ENCODE assay signal across 8 cellular contexts in the genomic region with DNA sequence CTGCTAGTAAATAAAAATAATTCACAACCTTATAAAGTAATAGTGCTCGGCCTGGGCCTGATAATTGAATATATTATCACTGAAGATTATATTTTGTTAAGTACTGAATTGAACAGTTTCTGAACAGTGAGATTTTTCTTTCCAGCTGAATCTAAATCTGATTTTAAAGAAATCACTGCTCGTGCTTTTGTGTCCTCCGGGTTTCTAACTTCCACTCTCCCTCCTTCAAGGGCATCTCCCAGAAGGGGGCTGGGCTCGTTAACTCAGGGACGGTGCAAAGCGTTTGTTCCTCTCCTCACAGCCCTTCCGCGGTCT. TPM values are rescaled to one million over a fixed set of nuclear protein-coding genes. Genes with fewer than 3 reads are reported as not detected.
DNase-seq lines count a peak whose midpoint lies in the region; ATAC-seq and TF ChIP-seq lines count a peak whose summit lies in the region.

No MANE protein-coding gene starts in this region.

- no peaks in the 10 kb centered on the region for H3K36me3 ChIP-seq in gastrocnemius medialis

- no peaks in the 10 kb centered on the region for H3K27me3 ChIP-seq in gastrocnemius medialis

- H3K9me3 ChIP-seq in gastrocnemius medialis, result no peaks in the 10 kb centered on the region

- ATAC-seq in gastrocnemius medialis, result no peak
- ATAC-seq in HG03442 (IDR thresholded peaks at IDR 0.05; ENCODE audit: unreplicated experiment), result no peak

- H3K27ac ChIP-seq in gastrocnemius medialis, result peak overlapping the region; percentile 98 to 99 (median 99)

- H3K4me3 ChIP-seq in GM12865 (ENCODE audit: low read depth, low read length) (peak overlapping the region; percentile 96), fibroblast of villous mesenchyme (ENCODE audit: low read depth, low read length) (peak overlapping the region; percentile 78), gastrocnemius medialis (peak overlapping the region; percentile 83 to 89 (median 88))

- peaks cover 33 to 37% of the 10 kb centered on the region in 2 donors for H3K4me1 ChIP-seq in gastrocnemius medialis

- in situ Hi-C loops in gastrocnemius medialis (cut with MboI; ENCODE audit: low sequenced_read_pairs in 4 of 4), result loop anchor here (10.0 to 25.0 kb wide), 3 partner anchors 125 to 135 kb away; no protein-coding TSS in a partner anchor

- DNase-seq in GM12865 (ENCODE audit: low read depth) (no peak), T-helper 22 cell (ENCODE audit: low read depth) (peak; percentile 1), fibroblast of villous mesenchyme (ENCODE audit: low read depth) (no peak), gastrocnemius medialis (no peak), HPDE6-E6E7 (ENCODE audit: extremely low spot score) (no peak), NCI-H446 treated with DMSO at 0.1 percent for 48 hours (lab: John Stamatoyannopoulos, UW) (no peak), NCI-H524 (lab: John Stamatoyannopoulos, UW) (no peak)

- no peak for TF ChIP-seq CTCF in GM12865 (IDR thresholded peaks at IDR 0.05; ENCODE audit: insufficient read depth, low read depth, low read length, missing control alignments)
- TF ChIP-seq CTCF in fibroblast of villous mesenchyme (IDR thresholded peaks at IDR 0.05; ENCODE audit: insufficient read depth, low read depth, low read length), result no peak
- no peak for TF ChIP-seq CTCF in gastrocnemius medialis (IDR thresholded peaks at IDR 0.05 in 4 of 5, conservative IDR thresholded peaks at IDR 0.05 in 1 of 5)

- no peak for TF ChIP-seq POLR2A in gastrocnemius medialis (IDR thresholded peaks at IDR 0.05)

- intact Hi-C loops in gastrocnemius medialis (cut with DNase I; ENCODE audit: low total_unique reads), result no loop called here

RNA-seq across cellular contexts. Expression of a gene that starts 0.8 kb away (rescaled TPM):
- total RNA-seq in fibroblast of villous mesenchyme (24.8 and 36.3 TPM in 2 replicates), gastrocnemius medialis (100 to 1,000 TPM; 203 to 445 (median 306) TPM)
